In genomic region chr5:132777209-132778069, GRCh38 we compare ENCODE assay signal across 8 cellular contexts. TPM values are rescaled to one million over a fixed set of nuclear protein-coding genes. Genes with fewer than 3 reads are reported as not detected.
DNase-seq lines count a peak whose midpoint lies in the region; ATAC-seq and TF ChIP-seq lines count a peak whose summit lies in the region.

Gene SEPTIN8 (minus strand): TSS chr5:132777239. CDS start chr5:132777137, 102 bp downstream.

- TF ChIP-seq CTCF in RWPE2 (IDR thresholded peaks at IDR 0.05; ENCODE audit: poor library complexity, severe bottlenecking) = no peak
- peak in 1 of 6 experiments; percentile 8 for TF ChIP-seq CTCF in adrenal gland (IDR thresholded peaks at IDR 0.05)
- peak in 1 of 12 donors; percentile 11 for TF ChIP-seq CTCF in heart left ventricle (IDR thresholded peaks at IDR 0.05)

- DNase-seq in activated CD4-positive, alpha-beta T cell treated with anti-CD3 and anti-CD28 coated beads for 24 hours (ENCODE audit: low read depth in 2 of 2) = peak; percentile 3 to 27
- DNase-seq in activated CD4-positive, alpha-beta T cell treated with anti-CD3 and anti-CD28 coated beads, Interleukin-2, amount 50 U/mL, for 4 hours = no peak
- no peak for DNase-seq in RWPE2 (ENCODE audit: low spot score)
- DNase-seq in adrenal gland = peak; percentile 39 to 61 (median 43)
- peak; percentile 56 to 75 (median 70) for DNase-seq in heart left ventricle
- DNase-seq in pons (ENCODE audit: low spot score) = peak; percentile 62
- no peak for DNase-seq in NCI-H2081 treated with DMSO at 0.1 percent for 48 hours (lab: John Stamatoyannopoulos, UW)

- WGBS in adrenal gland, 4 donors = 3 to 23% (median 5%) methylated on average over 3 to 82 of the region's 82 CpGs
- 2 to 5% (median 2%) methylated on average over 18 to 82 of the region's 82 CpGs for WGBS in heart left ventricle, 4 donors

- H3K27ac ChIP-seq in RWPE2 (ENCODE audit: poor library complexity, severe bottlenecking) = peak within 1 kb of the TSS; percentile 51
- peak within 1 kb of the TSS in 2 of 5 donors; percentile 64 to 72 for H3K27ac ChIP-seq in adrenal gland
- H3K27ac ChIP-seq in heart left ventricle = peak within 1 kb of the TSS; percentile 72 to 92 (median 86)

- H3K9me3 ChIP-seq in RWPE2 (ENCODE audit: severe bottlenecking) (no peaks in the 10 kb centered on the region), adrenal gland (replicated peaks in 1 of 3) (no peaks in the 10 kb centered on the region), heart left ventricle (no peaks in the 10 kb centered on the region)

- peak within 1 kb of the TSS; percentile 93 for H3K4me3 ChIP-seq in RWPE2 (ENCODE audit: severe bottlenecking)
- peak within 1 kb of the TSS in 3 of 4 donors; percentile 46 to 90 (median 77) for H3K4me3 ChIP-seq in adrenal gland
- H3K4me3 ChIP-seq in heart left ventricle = peak within 1 kb of the TSS; percentile 65 to 98 (median 90)

- H3K4me1 ChIP-seq in RWPE2 (ENCODE audit: insufficient read depth, poor library complexity, severe bottlenecking) = peaks cover 18% of the 10 kb centered on the region
- peaks cover 12 to 17% of the 10 kb centered on the region in 2 donors for H3K4me1 ChIP-seq in adrenal gland (replicated peaks in 1 of 2)
- peaks cover 0 to 52% (median 33%) of the 10 kb centered on the region in 12 donors for H3K4me1 ChIP-seq in heart left ventricle

- TF ChIP-seq POLR2A in adrenal gland (IDR thresholded peaks at IDR 0.05) (no peak), heart left ventricle (IDR thresholded peaks at IDR 0.05) (peak in 1 of 2 donors; percentile 15)

- H3K36me3 ChIP-seq in RWPE2 (ENCODE audit: low read depth) (no peaks in the 10 kb centered on the region), adrenal gland (replicated peaks in 1 of 2) (no peaks in the 10 kb centered on the region), heart left ventricle (no peaks in the 10 kb centered on the region)

- ATAC-seq in HG02981 (IDR thresholded peaks at IDR 0.05; ENCODE audit: unreplicated experiment) (peak; percentile 52), RWPE2 (ENCODE audit: low read depth) (peak; percentile 56), heart left ventricle (peak in 3 of 4 donors; percentile 58 to 66 (median 59))

- no peaks in the 10 kb centered on the region for H3K27me3 ChIP-seq in RWPE2 (ENCODE audit: insufficient read depth, poor library complexity, severe bottlenecking)
- no peaks in the 10 kb centered on the region for H3K27me3 ChIP-seq in adrenal gland
- H3K27me3 ChIP-seq in heart left ventricle = peaks cover 0 to 4% (median 0%) of the 10 kb centered on the region in 9 donors

- intact Hi-C loops in adrenal gland (cut with DNase I) = no loop called here
- intact Hi-C loops in heart left ventricle (cut with DNase I) = loop anchor here in 3 of 10 donors (5.0 kb wide), 4 partner anchors 35 to 90 kb away; partner anchors contain the start of genes GDF9 (in 1 of the 3), KIF3A (in 1 of the 3), SOWAHA (in 1 of the 3) and UQCRQ (in 1 of the 3)

RNA-seq across cellular contexts. Expression of gene SEPTIN8, which starts in this region (rescaled TPM):
- total RNA-seq in adrenal gland = 10 to 100 TPM in 7 of 8 donors, 1 to 10 TPM in 1; 9.7 to 36.2 (median 27.7) TPM
- 10 to 100 TPM; 16.1 to 30.7 (median 19.6) TPM for polyA plus RNA-seq in adrenal gland
- 10 to 100 TPM; 24.5 to 47.6 (median 33.8) TPM for total RNA-seq in heart left ventricle
- polyA plus RNA-seq in heart left ventricle = 10 to 100 TPM; 11.0 to 19.2 TPM

Comparison
In these comparisons a context has a peak if more than half of its experiments do, and no peak if none do; other contexts are left out.
1. DNase-seq: peak in activated CD4-positive, alpha-beta T cell treated with anti-CD3 and anti-CD28 coated beads for 24 hours (2 of 2), adrenal gland (7 of 7), heart left ventricle (5 of 5) and pons (single experiment); none in activated CD4-positive, alpha-beta T cell treated with anti-CD3 and anti-CD28 coated beads, Interleukin-2, amount 50 U/mL, for 4 hours (0 of 2), RWPE2 (single experiment) and NCI-H2081 treated with DMSO at 0.1 percent for 48 hours (single experiment).
2. Peak in every context shown above with its lines, with median percentiles within 50 percentile points of each other: ATAC-seq and H3K4me3 ChIP-seq.